Comparison of ENCODE assay signal across 12 cellular contexts in genomic region chr1:161457165-161457564, GRCh38. TPM values are rescaled to one million over a fixed set of nuclear protein-coding genes. Genes with fewer than 3 reads are reported as not detected.
A peak's percentile ranks its signal among the peaks of the same experiment; 100 is the strongest.
DNase-seq lines count a peak whose midpoint lies in the region; ATAC-seq and TF ChIP-seq lines count a peak whose summit lies in the region.
"Not testable (repeated sequence)": the region's sequence is repeated elsewhere in the genome, so short reads cannot be mapped to it uniquely, and the experiment has no call there.
"Had no signal": no experiment of that assay in that cellular context is flagged by ENCODE, and none has a peak within 500 bp of the region (broad histone marks: within the 10 kb centered on the region; RNA-seq: fewer than 3 reads in every experiment).

No MANE protein-coding gene starts in this region.

- H3K9me3 Mint-ChIP-seq in GM23338; activated CD4-positive, alpha-beta memory T cell treated with anti-CD3 and anti-CD28 coated beads for 36 hours; central memory CD8-positive, alpha-beta T cell; naive B cell; stimulated activated effector memory CD8-positive, alpha-beta T cell treated with anti-CD3 and anti-CD28 coated beads, Interleukin-12 subunit alpha, Interleukin-12 subunit beta, amount 100 ng/mL, for 72 hours: not testable (repeated sequence)

- POLR2A ChIA-PET in Panc1 (lab: Charles Lee); activated CD4-positive, alpha-beta memory T cell treated with anti-CD3 and anti-CD28 coated beads for 36 hours (lab: Charles Lee): not testable (repeated sequence)

- H3K79me2 ChIP-seq in GM23338 (replicated peaks; ENCODE audit: insufficient read depth) = not testable (repeated sequence)

- ATAC-seq in GM23338; Panc1; central memory CD8-positive, alpha-beta T cell (replicated peaks; ENCODE audit: extremely low read depth, poor library complexity, severe bottlenecking); naive B cell (ENCODE audit: low read depth in 2 of 2); stimulated activated effector memory CD8-positive, alpha-beta T cell treated with anti-CD3 and anti-CD28 coated beads, Interleukin-12 subunit alpha, Interleukin-12 subunit beta, amount 100 ng/mL, for 72 hours: not testable (repeated sequence)

- H3K36me3 Mint-ChIP-seq in GM23338 (ENCODE audit: low read depth); activated CD4-positive, alpha-beta memory T cell treated with anti-CD3 and anti-CD28 coated beads for 36 hours; central memory CD8-positive, alpha-beta T cell (ENCODE audit: insufficient read depth); naive B cell; stimulated activated effector memory CD8-positive, alpha-beta T cell treated with anti-CD3 and anti-CD28 coated beads, Interleukin-12 subunit alpha, Interleukin-12 subunit beta, amount 100 ng/mL, for 72 hours: not testable (repeated sequence)

- DNase-seq in GM23338 (ENCODE audit: low spot score); Panc1 (ENCODE audit: low read depth, low spot score); activated CD4-positive, alpha-beta memory T cell treated with anti-CD3 and anti-CD28 coated beads for 36 hours; central memory CD8-positive, alpha-beta T cell (ENCODE audit: low spot score in 2 of 2); naive B cell; stimulated activated effector memory CD8-positive, alpha-beta T cell treated with anti-CD3 and anti-CD28 coated beads, Interleukin-12 subunit alpha, Interleukin-12 subunit beta, amount 100 ng/mL, for 72 hours (ENCODE audit: low spot score in 2 of 2): not testable (repeated sequence)
- DNase-seq in activated effector memory CD4-positive, alpha-beta T cell treated with anti-CD3 and anti-CD28 coated beads, Interleukin-2, amount 50 U/mL, for 16 hours = peak; percentile 64

- not testable (repeated sequence) for H3K4me1 ChIP-seq in GM23338 (ENCODE audit: insufficient read depth); Panc1 (ENCODE audit: control insufficient read depth, insufficient read depth, low read length)

- CTCF ChIA-PET in Panc1 (lab: Charles Lee); activated CD4-positive, alpha-beta memory T cell treated with anti-CD3 and anti-CD28 coated beads for 36 hours (lab: Charles Lee): not testable (repeated sequence)

- intact Hi-C loops in Panc1 (cut with micrococcal nuclease; ENCODE audit: unreplicated experiment); activated CD4-positive, alpha-beta memory T cell treated with anti-CD3 and anti-CD28 coated beads for 36 hours (cut with micrococcal nuclease): not testable (repeated sequence)

- H3K27ac ChIP-seq in GM23338 (ENCODE audit: low read depth); Panc1 (ENCODE audit: low read length): not testable (repeated sequence)

- H3K4me2 ChIP-seq in GM23338 = peak overlapping the region; percentile 73

- H4K20me1 ChIP-seq in GM23338 (replicated peaks; ENCODE audit: insufficient read depth) = not testable (repeated sequence)

- H3K27ac Mint-ChIP-seq in GM23338; activated CD4-positive, alpha-beta memory T cell treated with anti-CD3 and anti-CD28 coated beads for 36 hours; central memory CD8-positive, alpha-beta T cell (ENCODE audit: low read depth): not testable (repeated sequence)
- H3K27ac Mint-ChIP-seq in naive B cell = peak overlapping the region in 4 of 6 donors; percentile 12 to 90 (median 68)
- peak overlapping the region; percentile 93 for H3K27ac Mint-ChIP-seq in stimulated activated effector memory CD8-positive, alpha-beta T cell treated with anti-CD3 and anti-CD28 coated beads, Interleukin-12 subunit alpha, Interleukin-12 subunit beta, amount 100 ng/mL, for 72 hours

- H3K4me3 Mint-ChIP-seq in GM23338 (peak overlapping the region; percentile 76), naive B cell (peak overlapping the region in 6 of 8 donors; percentile 16 to 90 (median 68))
- H3K4me3 Mint-ChIP-seq in activated CD4-positive, alpha-beta memory T cell treated with anti-CD3 and anti-CD28 coated beads for 36 hours = peak overlapping the region; percentile 21
- peak overlapping the region; percentile 55 for H3K4me3 Mint-ChIP-seq in central memory CD8-positive, alpha-beta T cell
- peak overlapping the region; percentile 77 for H3K4me3 Mint-ChIP-seq in stimulated activated effector memory CD8-positive, alpha-beta T cell treated with anti-CD3 and anti-CD28 coated beads, Interleukin-12 subunit alpha, Interleukin-12 subunit beta, amount 100 ng/mL, for 72 hours

- H3K36me3 ChIP-seq in GM23338 (ENCODE audit: insufficient read depth); Panc1 (ENCODE audit: control insufficient read depth, insufficient read depth, low read length): not testable (repeated sequence)

- H2AFZ ChIP-seq in GM23338 = not testable (repeated sequence)

- TF ChIP-seq CTCF in GM23338 (conservative IDR thresholded peaks at IDR 0.05; ENCODE audit: low read depth in 2 of 2); Panc1 (IDR thresholded peaks at IDR 0.05): not testable (repeated sequence)

- not testable (repeated sequence) for H3K9me2 ChIP-seq in GM23338 (ENCODE audit: insufficient read depth)

- H3K9me3 ChIP-seq in Panc1 (ENCODE audit: control insufficient read depth, insufficient read depth, low read depth, low read length) = not testable (repeated sequence)

- H3K27me3 Mint-ChIP-seq in GM23338 (ENCODE audit: insufficient read depth, low read depth, poor library complexity); activated CD4-positive, alpha-beta memory T cell treated with anti-CD3 and anti-CD28 coated beads for 36 hours; naive B cell: not testable (repeated sequence)
- peaks cover 10% of the 10 kb centered on the region for H3K27me3 Mint-ChIP-seq in central memory CD8-positive, alpha-beta T cell

- not testable (repeated sequence) for BruUV-seq in Panc1 (replicated peaks; lab: Mats Ljungman, UMichigan)

- in situ Hi-C loops in Panc1 (cut with HindIII; ENCODE audit: low pct_unique_long_range_greater_than_20kb, low sequenced_read_pairs) = not testable (repeated sequence)

- H3K4me3 ChIP-seq in GM23338 (peak overlapping the region; percentile 48), Panc1 (ENCODE audit: low read depth in 2 of 2, low read length in 2 of 2) (peak overlapping the region; percentile 5 to 21; a peak in 3 of 4 replicates)

- H3F3A ChIP-seq in GM23338 (replicated peaks; ENCODE audit: low read depth) = not testable (repeated sequence)

- H3K27me3 ChIP-seq in GM23338 (ENCODE audit: insufficient read depth) = peaks cover 28% of the 10 kb centered on the region
- not testable (repeated sequence) for H3K27me3 ChIP-seq in Panc1 (ENCODE audit: control insufficient read depth, insufficient read depth, low read length)

- H3K4me1 Mint-ChIP-seq in GM23338; activated CD4-positive, alpha-beta memory T cell treated with anti-CD3 and anti-CD28 coated beads for 36 hours (ENCODE audit: low read depth); central memory CD8-positive, alpha-beta T cell; naive B cell; stimulated activated effector memory CD8-positive, alpha-beta T cell treated with anti-CD3 and anti-CD28 coated beads, Interleukin-12 subunit alpha, Interleukin-12 subunit beta, amount 100 ng/mL, for 72 hours: not testable (repeated sequence)

RNA-seq across cellular contexts. Expression of gene FCGR2A, which starts 48.1 kb away (rescaled TPM):
- total RNA-seq in GM23338 (2014; rRNA removed; shearing (Covaris generic)) = 1.3 TPM in 1 of 2 replicates, not detected in the other
- polyA plus RNA-seq in GM23338 (2016; fragmentation: Nextera tagmentation; extraction: Ambion mirVana) (0.08 and 0.38 TPM in 2 replicates), naive B cell (ENCODE audit: low read depth in 6 of 6) (1 to 10 TPM in 4 of 6 donors, under 1 TPM in 2; 0.23 to 5.0 (median 1.4) TPM)
- 0.28 TPM for total RNA-seq in Panc1 (2021; ENCODE audit: unreplicated experiment)
- not detected for polyA plus RNA-seq in Panc1 (2012; ENCODE audit: insufficient read length)
- under 1 TPM in 1 of 2 experiments, not detected in 1; 0.14 TPM for total RNA-seq in activated CD4-positive, alpha-beta memory T cell treated with anti-CD3 and anti-CD28 coated beads for 36 hours
- total RNA-seq: activated CD8-positive, alpha-beta memory T cell treated with anti-CD3 and anti-CD28 coated beads for 36 hours; bronchial epithelial cell; HepG2; progenitor cell of endocrine pancreas; T-helper 1 cell treated with Interleukin-12 subunit alpha and Interleukin-12 subunit beta and Interleukin-4 antibody, amounts not matched to agents 30 ng/mL and 1 ng/mL, for 36 hours had no signal

Comparison
In these comparisons a context has a peak if more than half of its experiments do, and no peak if none do; other contexts are left out.
1. H3K4me3 Mint-ChIP-seq: peak in every context shown above with its lines; median percentile 77 in stimulated activated effector memory CD8-positive, alpha-beta T cell treated with anti-CD3 and anti-CD28 coated beads, Interleukin-12 subunit alpha, Interleukin-12 subunit beta, amount 100 ng/mL, for 72 hours; 76 in GM23338; 68 in naive B cell; 55 in central memory CD8-positive, alpha-beta T cell; 21 in activated CD4-positive, alpha-beta memory T cell treated with anti-CD3 and anti-CD28 coated beads for 36 hours.